1 cellular context compared by ENCODE assay signal in genomic region chr9:14868772-14869583, GRCh38.
A peak's percentile ranks its signal among the peaks of the same experiment; 100 is the strongest.
TF ChIP-seq lines count a peak whose summit lies in the region.

No MANE protein-coding gene starts in this region.

TF ChIP-seq in HepG2, 621 proteins besides CTCF, POLR2A, EP300 and RAD21 (continued from another document and continues in another):
- TF ChIP-seq, protein P1, sequence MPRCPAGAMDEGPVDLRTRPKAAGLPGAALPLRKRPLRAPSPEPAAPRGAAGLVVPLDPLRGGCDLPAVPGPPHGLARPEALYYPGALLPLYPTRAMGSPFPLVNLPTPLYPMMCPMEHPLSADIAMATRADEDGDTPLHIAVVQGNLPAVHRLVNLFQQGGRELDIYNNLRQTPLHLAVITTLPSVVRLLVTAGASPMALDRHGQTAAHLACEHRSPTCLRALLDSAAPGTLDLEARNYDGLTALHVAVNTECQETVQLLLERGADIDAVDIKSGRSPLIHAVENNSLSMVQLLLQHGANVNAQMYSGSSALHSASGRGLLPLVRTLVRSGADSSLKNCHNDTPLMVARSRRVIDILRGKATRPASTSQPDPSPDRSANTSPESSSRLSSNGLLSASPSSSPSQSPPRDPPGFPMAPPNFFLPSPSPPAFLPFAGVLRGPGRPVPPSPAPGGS (CRISPR knock-in tag; IDR thresholded peaks at IDR 0.05) = no peak
- TF ChIP-seq SATB2 (CRISPR knock-in tag; IDR thresholded peaks at IDR 0.05) (no peak), SIX1 (CRISPR knock-in tag; IDR thresholded peaks at IDR 0.05; ENCODE audit: borderline replicate concordance) (0 out of 2 replicates have a peak, but pooled peaks have one; percentile 71), SRSF9 (IDR thresholded peaks at IDR 0.05; ENCODE audit: borderline replicate concordance, insufficient read depth, low read depth, low read length, poor library complexity, severe bottlenecking) (no peak), DNMT1 (CRISPR knock-in tag; IDR thresholded peaks at IDR 0.05) (no peak), FOXP1 (IDR thresholded peaks at IDR 0.05) (no peak), FOXP1 (CRISPR knock-in tag; IDR thresholded peaks at IDR 0.05) (peak; percentile 81), SP140L (CRISPR knock-in tag; IDR thresholded peaks at IDR 0.05; ENCODE audit: borderline replicate concordance) (no peak), RFXANK (CRISPR knock-in tag; IDR thresholded peaks at IDR 0.05) (peak; percentile 66; the same call in 1 of the 2 replicates), ZNF264 (CRISPR knock-in tag; IDR thresholded peaks at IDR 0.05) (0 out of 2 replicates have a peak, but pooled peaks have one; percentile 29), SMARCE1 (IDR thresholded peaks at IDR 0.05; ENCODE audit: borderline replicate concordance) (no peak), PLRG1 (conservative IDR thresholded peaks at IDR 0.05) (no peak), THYN1 (CRISPR knock-in tag; IDR thresholded peaks at IDR 0.05; ENCODE audit: borderline replicate concordance, low read depth) (no peak), TGIF2 (CRISPR knock-in tag; IDR thresholded peaks at IDR 0.05) (peak; percentile 82), MYPOP (CRISPR knock-in tag; IDR thresholded peaks at IDR 0.05) (no peak; the same call in 1 of the 2 replicates), SP4 (CRISPR knock-in tag; IDR thresholded peaks at IDR 0.05) (no peak), ZFP62 (CRISPR knock-in tag; IDR thresholded peaks at IDR 0.05) (no peak), ZNF160 (CRISPR knock-in tag; IDR thresholded peaks at IDR 0.05) (no peak), HNRNPLL (IDR thresholded peaks at IDR 0.05; ENCODE audit: low read depth, low read length, poor library complexity, severe bottlenecking) (no peak), XRCC5 (optimal IDR thresholded peaks at IDR 0.05; ENCODE audit: low read length) (peak; percentile 73), ADNP (CRISPR knock-in tag; IDR thresholded peaks at IDR 0.05) (no peak), ZFP90 (CRISPR knock-in tag; IDR thresholded peaks at IDR 0.05; ENCODE audit: borderline replicate concordance) (no peak), FOXP4 (CRISPR knock-in tag; IDR thresholded peaks at IDR 0.05) (peak; percentile 92), HNF4G (IDR thresholded peaks at IDR 0.05; ENCODE audit: borderline replicate concordance, low read depth, low read length) (peak; percentile 94), HNF4G (CRISPR knock-in tag; IDR thresholded peaks at IDR 0.05; ENCODE audit: borderline replicate concordance, low read depth) (0 out of 2 replicates have a peak, but pooled peaks have one; percentile 67), ZNF234 (CRISPR knock-in tag; conservative IDR thresholded peaks at IDR 0.05) (no peak), ZNF891 (CRISPR knock-in tag; IDR thresholded peaks at IDR 0.05) (no peak), FOXK1 (CRISPR knock-in tag; IDR thresholded peaks at IDR 0.05; ENCODE audit: borderline replicate concordance, low read depth) (peak; percentile 52; the same call in 1 of the 2 replicates), POLR2AphosphoS5 (IDR thresholded peaks at IDR 0.05; ENCODE audit: low read depth, low read length) (peak; percentile 76), ZNF382 (CRISPR knock-in tag; IDR thresholded peaks at IDR 0.05; ENCODE audit: borderline replicate concordance) (no peak), MAZ (IDR thresholded peaks at IDR 0.05; ENCODE audit: borderline replicate concordance, low read depth, low read length) (no peak), MAZ (CRISPR knock-in tag; IDR thresholded peaks at IDR 0.05; ENCODE audit: low read depth) (no peak), ZNF776 (CRISPR knock-in tag; IDR thresholded peaks at IDR 0.05) (no peak), ZMYM4 (CRISPR knock-in tag; IDR thresholded peaks at IDR 0.05) (peak; percentile 55), ZNF773 (CRISPR knock-in tag; IDR thresholded peaks at IDR 0.05; ENCODE audit: borderline replicate concordance) (no peak), CENPBD1 (CRISPR knock-in tag; IDR thresholded peaks at IDR 0.05; ENCODE audit: borderline replicate concordance, low read depth) (no peak), ZBTB37 (CRISPR knock-in tag; IDR thresholded peaks at IDR 0.05) (no peak), BCL6 (CRISPR knock-in tag; IDR thresholded peaks at IDR 0.05) (peak; percentile 67), MXI1 (IDR thresholded peaks at IDR 0.05; ENCODE audit: borderline replicate concordance, low read depth, low read length) (no peak), GTF3A (CRISPR knock-in tag; conservative IDR thresholded peaks at IDR 0.05) (no peak; the same call in 1 of the 2 replicates), ZNF235 (CRISPR knock-in tag; IDR thresholded peaks at IDR 0.05; ENCODE audit: borderline replicate concordance) (no peak), DMAP1 (CRISPR knock-in tag; IDR thresholded peaks at IDR 0.05) (no peak), FOSL2 (CRISPR knock-in tag; IDR thresholded peaks at IDR 0.05) (peak; percentile 45), ZNF549 (CRISPR knock-in tag; IDR thresholded peaks at IDR 0.05) (no peak), RFX5 (IDR thresholded peaks at IDR 0.05; ENCODE audit: low read depth, low read length) (no peak), PHF8 (CRISPR knock-in tag; IDR thresholded peaks at IDR 0.05) (peak; percentile 59), ZNF17 (CRISPR knock-in tag; IDR thresholded peaks at IDR 0.05) (no peak), MEIS2 (CRISPR knock-in tag; IDR thresholded peaks at IDR 0.05) (peak; percentile 95), ZNF333 (CRISPR knock-in tag; IDR thresholded peaks at IDR 0.05; ENCODE audit: borderline replicate concordance) (no peak), ZNF639 (CRISPR knock-in tag; conservative IDR thresholded peaks at IDR 0.05) (peak; percentile 46; the same call in 1 of the 2 replicates), POLR2G (IDR thresholded peaks at IDR 0.05; ENCODE audit: low read depth, low read length) (peak; percentile 91), ZNF660 (CRISPR knock-in tag; IDR thresholded peaks at IDR 0.05; ENCODE audit: borderline replicate concordance, low read depth) (no peak), MED13 (CRISPR knock-in tag; IDR thresholded peaks at IDR 0.05) (no peak), STAG1 (CRISPR knock-in tag; IDR thresholded peaks at IDR 0.05) (no peak)
- TF ChIP-seq, protein P2, sequence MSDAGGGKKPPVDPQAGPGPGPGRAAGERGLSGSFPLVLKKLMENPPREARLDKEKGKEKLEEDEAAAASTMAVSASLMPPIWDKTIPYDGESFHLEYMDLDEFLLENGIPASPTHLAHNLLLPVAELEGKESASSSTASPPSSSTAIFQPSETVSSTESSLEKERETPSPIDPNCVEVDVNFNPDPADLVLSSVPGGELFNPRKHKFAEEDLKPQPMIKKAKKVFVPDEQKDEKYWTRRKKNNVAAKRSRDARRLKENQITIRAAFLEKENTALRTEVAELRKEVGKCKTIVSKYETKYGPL (CRISPR knock-in tag; IDR thresholded peaks at IDR 0.05) = no peak
- TF ChIP-seq, protein P3, sequence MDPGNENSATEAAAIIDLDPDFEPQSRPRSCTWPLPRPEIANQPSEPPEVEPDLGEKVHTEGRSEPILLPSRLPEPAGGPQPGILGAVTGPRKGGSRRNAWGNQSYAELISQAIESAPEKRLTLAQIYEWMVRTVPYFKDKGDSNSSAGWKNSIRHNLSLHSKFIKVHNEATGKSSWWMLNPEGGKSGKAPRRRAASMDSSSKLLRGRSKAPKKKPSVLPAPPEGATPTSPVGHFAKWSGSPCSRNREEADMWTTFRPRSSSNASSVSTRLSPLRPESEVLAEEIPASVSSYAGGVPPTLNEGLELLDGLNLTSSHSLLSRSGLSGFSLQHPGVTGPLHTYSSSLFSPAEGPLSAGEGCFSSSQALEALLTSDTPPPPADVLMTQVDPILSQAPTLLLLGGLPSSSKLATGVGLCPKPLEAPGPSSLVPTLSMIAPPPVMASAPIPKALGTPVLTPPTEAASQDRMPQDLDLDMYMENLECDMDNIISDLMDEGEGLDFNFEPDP (CRISPR knock-in tag; conservative IDR thresholded peaks at IDR 0.05) = no peak
- TF ChIP-seq, protein P4, sequence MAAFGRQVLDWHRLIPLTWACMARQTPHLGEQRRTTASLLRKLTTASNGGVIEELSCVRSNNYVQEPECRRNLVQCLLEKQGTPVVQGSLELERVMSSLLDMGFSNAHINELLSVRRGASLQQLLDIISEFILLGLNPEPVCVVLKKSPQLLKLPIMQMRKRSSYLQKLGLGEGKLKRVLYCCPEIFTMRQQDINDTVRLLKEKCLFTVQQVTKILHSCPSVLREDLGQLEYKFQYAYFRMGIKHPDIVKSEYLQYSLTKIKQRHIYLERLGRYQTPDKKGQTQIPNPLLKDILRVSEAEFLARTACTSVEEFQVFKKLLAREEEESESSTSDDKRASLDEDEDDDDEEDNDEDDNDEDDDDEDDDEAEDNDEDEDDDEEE (CRISPR knock-in tag; IDR thresholded peaks at IDR 0.05) = no peak
- TF ChIP-seq, protein P5, sequence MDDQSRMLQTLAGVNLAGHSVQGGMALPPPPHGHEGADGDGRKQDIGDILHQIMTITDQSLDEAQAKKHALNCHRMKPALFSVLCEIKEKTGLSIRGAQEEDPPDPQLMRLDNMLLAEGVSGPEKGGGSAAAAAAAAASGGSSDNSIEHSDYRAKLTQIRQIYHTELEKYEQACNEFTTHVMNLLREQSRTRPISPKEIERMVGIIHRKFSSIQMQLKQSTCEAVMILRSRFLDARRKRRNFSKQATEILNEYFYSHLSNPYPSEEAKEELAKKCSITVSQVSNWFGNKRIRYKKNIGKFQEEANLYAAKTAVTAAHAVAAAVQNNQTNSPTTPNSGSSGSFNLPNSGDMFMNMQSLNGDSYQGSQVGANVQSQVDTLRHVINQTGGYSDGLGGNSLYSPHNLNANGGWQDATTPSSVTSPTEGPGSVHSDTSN (CRISPR knock-in tag; IDR thresholded peaks at IDR 0.05; ENCODE audit: borderline replicate concordance) = no peak
- TF ChIP-seq, protein P6, sequence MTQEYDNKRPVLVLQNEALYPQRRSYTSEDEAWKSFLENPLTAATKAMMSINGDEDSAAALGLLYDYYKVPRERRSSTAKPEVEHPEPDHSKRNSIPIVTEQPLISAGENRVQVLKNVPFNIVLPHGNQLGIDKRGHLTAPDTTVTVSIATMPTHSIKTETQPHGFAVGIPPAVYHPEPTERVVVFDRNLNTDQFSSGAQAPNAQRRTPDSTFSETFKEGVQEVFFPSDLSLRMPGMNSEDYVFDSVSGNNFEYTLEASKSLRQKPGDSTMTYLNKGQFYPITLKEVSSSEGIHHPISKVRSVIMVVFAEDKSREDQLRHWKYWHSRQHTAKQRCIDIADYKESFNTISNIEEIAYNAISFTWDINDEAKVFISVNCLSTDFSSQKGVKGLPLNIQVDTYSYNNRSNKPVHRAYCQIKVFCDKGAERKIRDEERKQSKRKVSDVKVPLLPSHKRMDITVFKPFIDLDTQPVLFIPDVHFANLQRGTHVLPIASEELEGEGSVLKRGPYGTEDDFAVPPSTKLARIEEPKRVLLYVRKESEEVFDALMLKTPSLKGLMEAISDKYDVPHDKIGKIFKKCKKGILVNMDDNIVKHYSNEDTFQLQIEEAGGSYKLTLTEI (CRISPR knock-in tag; conservative IDR thresholded peaks at IDR 0.05) = no peak
- TF ChIP-seq, protein P7, sequence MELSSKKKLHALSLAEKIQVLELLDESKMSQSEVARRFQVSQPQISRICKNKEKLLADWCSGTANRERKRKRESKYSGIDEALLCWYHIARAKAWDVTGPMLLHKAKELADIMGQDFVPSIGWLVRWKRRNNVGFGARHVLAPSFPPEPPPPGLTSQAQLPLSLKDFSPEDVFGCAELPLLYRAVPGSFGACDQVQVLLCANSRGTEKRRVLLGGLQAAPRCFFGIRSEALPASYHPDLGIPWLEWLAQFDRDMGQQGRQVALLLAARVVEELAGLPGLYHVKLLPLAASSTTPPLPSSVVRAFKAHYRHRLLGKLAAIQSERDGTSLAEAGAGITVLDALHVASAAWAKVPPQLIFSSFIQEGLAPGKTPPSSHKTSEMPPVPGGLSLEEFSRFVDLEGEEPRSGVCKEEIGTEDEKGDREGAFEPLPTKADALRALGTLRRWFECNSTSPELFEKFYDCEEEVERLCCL (CRISPR knock-in tag; IDR thresholded peaks at IDR 0.05; ENCODE audit: borderline replicate concordance) = peak; percentile 61; the same call in 1 of the 2 replicates
